ENCODE assay signal across 17 cellular contexts in genomic region chr6:5566718-5567117, GRCh38.
A peak's percentile ranks its signal among the peaks of the same experiment; 100 is the strongest.
DNase-seq lines count a peak whose midpoint lies in the region; ATAC-seq, FAIRE-seq and TF ChIP-seq lines count a peak whose summit lies in the region.
"Had no signal": no experiment of that assay in that cellular context is flagged by ENCODE, and none has a peak within 500 bp of the region (broad histone marks: within the 10 kb centered on the region; RNA-seq: fewer than 3 reads in every experiment).

No MANE protein-coding gene starts in this region.

- no peak for TF ChIP-seq CTCF in GM12864 (IDR thresholded peaks at IDR 0.05; ENCODE audit: low read depth, low read length, missing control alignments)

- no peak for FAIRE-seq in GM19239 (lab: Jason Lieb, UNC)

- ATAC-seq in GM18873 (IDR thresholded peaks at IDR 0.05; ENCODE audit: low FRiP score, unreplicated experiment) (peak; percentile 51), HG02571 (IDR thresholded peaks at IDR 0.05; ENCODE audit: unreplicated experiment) (peak; percentile 56), HG03378 (IDR thresholded peaks at IDR 0.05; ENCODE audit: unreplicated experiment) (peak; percentile 46)
- ATAC-seq: activated CD8-positive, alpha-beta memory T cell treated with anti-CD3 and anti-CD28 coated beads, Interleukin-2, amount 10 ng/mL, durations not matched to agents 7 days and 5 days; CD8-positive, alpha-beta T cell; sciatic nerve; T-cell had no signal

- DNase-seq in GM12864 (ENCODE audit: low read depth) = peak; percentile 72
- no peak for DNase-seq in activated naive CD4-positive, alpha-beta T cell treated with Interleukin-2 at 50 U/mL for 16 hours
- no peak for DNase-seq in T-helper 2 cell
- DNase-seq in retina = no peak
- DNase-seq in GM19239 (ENCODE audit: insufficient read length, low spot score) = no peak
- DNase-seq: activated CD8-positive, alpha-beta memory T cell treated with anti-CD3 and anti-CD28 coated beads, Interleukin-2, amount 10 ng/mL, durations not matched to agents 7 days and 5 days; CD8-positive, alpha-beta T cell; dorsolateral prefrontal cortex; kidney glomerular epithelial cell; NCI-H1694 treated with DMSO at 0.1 percent for 48 hours; nucleus accumbens; T-cell had no signal

- H3K4me3 ChIP-seq in GM12864 (ENCODE audit: low read depth, low read length) = peak overlapping the region; percentile 24; the same call in 1 of the 2 replicates
- H3K4me3 ChIP-seq: dorsolateral prefrontal cortex, hepatocyte had no signal
